In genomic region chr19:39971380-39971841, GRCh38 we compare ENCODE assay signal across 1 cellular context.
TF ChIP-seq lines count a peak whose summit lies in the region.

No MANE protein-coding gene starts in this region.

TF ChIP-seq in SK-N-SH treated with all-trans-retinoic acid at 6 μM for 48 hours, 23 proteins besides CTCF, POLR2A, EP300 and RAD21 (continued from another document):
- TF ChIP-seq CSDC2 (CRISPR knock-in tag; IDR thresholded peaks at IDR 0.05) (no peak), ZFP3 (CRISPR knock-in tag; IDR thresholded peaks at IDR 0.05) (no peak), ZNF565 (CRISPR knock-in tag; conservative IDR thresholded peaks at IDR 0.05; ENCODE audit: low read depth) (no peak), ZNF70 (CRISPR knock-in tag; IDR thresholded peaks at IDR 0.05) (no peak)
